8 cellular contexts compared by ENCODE assay signal in the genomic region with DNA sequence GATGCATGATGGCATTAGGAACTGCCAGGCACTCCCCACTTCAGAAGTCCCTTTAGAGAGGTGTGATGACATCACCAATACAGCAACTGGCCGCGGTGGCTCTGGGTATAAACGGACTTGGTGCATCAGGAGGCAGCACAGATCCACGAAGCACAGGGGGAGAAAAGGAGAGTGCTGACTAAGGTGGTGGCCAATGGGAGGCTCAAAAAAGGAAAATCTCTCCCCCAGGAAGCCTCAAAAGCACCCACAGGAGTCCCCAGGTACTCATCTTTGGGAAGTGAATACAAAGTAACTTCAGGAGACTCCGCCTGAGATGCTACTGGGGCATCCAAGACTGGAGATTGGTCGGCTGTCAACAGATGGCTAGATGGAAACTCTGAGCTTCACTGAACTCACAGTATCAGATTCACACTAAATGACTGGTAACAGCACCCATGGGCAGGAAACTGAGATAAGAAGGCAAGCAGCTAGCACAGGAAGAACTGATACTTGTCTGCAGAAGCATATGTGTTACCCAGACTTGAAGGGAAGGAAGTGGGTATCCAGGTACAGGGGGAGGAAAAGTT. TPM values are rescaled to one million over a fixed set of nuclear protein-coding genes. Genes with fewer than 3 reads are reported as not detected.
DNase-seq lines count a peak whose midpoint lies in the region; ATAC-seq and TF ChIP-seq lines count a peak whose summit lies in the region.

No MANE protein-coding gene starts in this region.

- H3K27me3 ChIP-seq in foreskin keratinocyte: no peaks in the 10 kb centered on the region

- no peak overlapping the region for H3K27ac ChIP-seq in foreskin keratinocyte

- no peak for TF ChIP-seq CTCF in foreskin keratinocyte (conservative IDR thresholded peaks at IDR 0.05)

- ATAC-seq in GM19397 (IDR thresholded peaks at IDR 0.05; ENCODE audit: unreplicated experiment): peak; percentile 82
- peak; percentile 55 for ATAC-seq in HG03280 (IDR thresholded peaks at IDR 0.05; ENCODE audit: unreplicated experiment)
- ATAC-seq in foreskin keratinocyte: no peak

- peak; percentile 31 for DNase-seq in activated T-cell treated with anti-CD3 and anti-CD28 coated beads for 4 hours
- DNase-seq in stimulated activated CD4-positive, alpha-beta T cell treated with anti-CD3 and anti-CD28 coated beads, Interleukin-1b, Interleukin-23, amount 100 ng/mL, for 48 hours: peak; percentile 77
- no peak for DNase-seq in NAMALWA (ENCODE audit: low spot score)
- DNase-seq in foreskin keratinocyte: no peak
- DNase-seq in iPS-NIHi7 (ENCODE audit: extremely low spot score): no peak
- no peak for DNase-seq in NCI-H146 treated with DMSO at 0.1 percent for 48 hours (lab: John Stamatoyannopoulos, UW; ENCODE audit: unreplicated experiment)

- peaks cover 14% of the 10 kb centered on the region for H3K4me1 ChIP-seq in foreskin keratinocyte

RNA-seq across cellular contexts. Expression of a gene that starts 7.6 kb away (rescaled TPM):
- 7.9 and 8.7 TPM in 2 replicates for total RNA-seq in foreskin keratinocyte
- polyA plus RNA-seq in foreskin keratinocyte: 2.7 and 2.9 TPM in 2 replicates

Comparison
In these comparisons a context has a peak if more than half of its experiments do, and no peak if none do; other contexts are left out.
1. DNase-seq: peak in activated T-cell treated with anti-CD3 and anti-CD28 coated beads for 4 hours (single experiment) and stimulated activated CD4-positive, alpha-beta T cell treated with anti-CD3 and anti-CD28 coated beads, Interleukin-1b, Interleukin-23, amount 100 ng/mL, for 48 hours (single experiment); none in NAMALWA (single experiment), foreskin keratinocyte (0 of 2), iPS-NIHi7 (single experiment) and NCI-H146 treated with DMSO at 0.1 percent for 48 hours (single experiment).